In genomic region chr9:79812507-79813261, GRCh38 we compare ENCODE assay signal across 8 cellular contexts.
DNase-seq lines count a peak whose midpoint lies in the region; ATAC-seq and TF ChIP-seq lines count a peak whose summit lies in the region.

No MANE protein-coding gene starts in this region.

- no peak overlapping the region for H2BK12ac ChIP-seq in neuronal stem cell (ENCODE audit: low read length)

- no peak overlapping the region for H2BK15ac ChIP-seq in neuronal stem cell (ENCODE audit: low read length)

- TF ChIP-seq CTCF in PC-3 (conservative IDR thresholded peaks at IDR 0.05; ENCODE audit: low read depth, low read length) (no peak), brain microvascular endothelial cell (IDR thresholded peaks at IDR 0.05; ENCODE audit: low read depth, low read length, missing control alignments) (no peak)

- no peak overlapping the region for H3K18ac ChIP-seq in neuronal stem cell (ENCODE audit: low read length)

- WGBS in neuronal stem cell (ENCODE audit: extremely low coverage in 2 of 2, insufficient read length in 2 of 2, insufficient replicate concordance in 1 of 2), 2 donors, result no CpG with 5 or more reads among the region's 8 CpGs

- no peaks in the 10 kb centered on the region for H4K20me1 ChIP-seq in PC-3 (ENCODE audit: low read length)

- H3K36me3 Mint-ChIP-seq in activated T-cell treated with anti-CD3 and anti-CD28 coated beads, Interleukin-2, amount 50 U/mL, for 24 hours (ENCODE audit: low read depth), result no peaks in the 10 kb centered on the region

- no peaks in the 10 kb centered on the region for H3K9me2 ChIP-seq in PC-3 (replicated peaks; ENCODE audit: low read length)

- H3K4me1 ChIP-seq in PC-3 (ENCODE audit: insufficient read depth, low read length) (peaks cover 24% of the 10 kb centered on the region), neuronal stem cell (ENCODE audit: control insufficient read depth in 2 of 2, insufficient read depth in 1 of 2, low read depth in 1 of 2, low read length in 2 of 2) (peaks cover 0 to 6% of the 10 kb centered on the region in 2 donors)

- no peak overlapping the region for H3K14ac ChIP-seq in neuronal stem cell (ENCODE audit: low read length)

- H4K8ac ChIP-seq in neuronal stem cell (ENCODE audit: low read depth, low read length), result no peak overlapping the region

- peaks cover 32% of the 10 kb centered on the region for H3K4me1 Mint-ChIP-seq in activated T-cell treated with anti-CD3 and anti-CD28 coated beads, Interleukin-2, amount 50 U/mL, for 24 hours (ENCODE audit: low read depth)

- H3K27me3 ChIP-seq in PC-3 (ENCODE audit: low read length) (no peaks in the 10 kb centered on the region), neuronal stem cell (ENCODE audit: control insufficient read depth in 3 of 3, insufficient read depth in 3 of 3, low read depth in 1 of 3, low read length in 3 of 3) (no peaks in the 10 kb centered on the region), brain microvascular endothelial cell (replicated peaks) (no peaks in the 10 kb centered on the region)

- in situ Hi-C loops in brain microvascular endothelial cell (cut with HindIII; ENCODE audit: low pct_ligation_motif_present, low sequenced_read_pairs), result no loop called here

- H3K79me1 ChIP-seq in neuronal stem cell (ENCODE audit: low read depth, low read length), result no peaks in the 10 kb centered on the region

- H3F3A ChIP-seq in PC-3 (ENCODE audit: low read length, unreplicated experiment), result no peaks in the 10 kb centered on the region

- H2BK5ac ChIP-seq in neuronal stem cell (ENCODE audit: low read length), result no peak overlapping the region

- no peaks in the 10 kb centered on the region for H3K9me3 Mint-ChIP-seq in activated T-cell treated with anti-CD3 and anti-CD28 coated beads, Interleukin-2, amount 50 U/mL, for 24 hours

- intact Hi-C loops in PC-3 (cut with micrococcal nuclease), result loop anchor here (5.0 kb wide), 2 partner anchors 145 to 240 kb away; partner anchors contain the start of gene TLE4

- H3K4me3 Mint-ChIP-seq in activated T-cell treated with anti-CD3 and anti-CD28 coated beads, Interleukin-2, amount 50 U/mL, for 24 hours, result peak overlapping the region; percentile 60

- ATAC-seq in HG02763 (IDR thresholded peaks at IDR 0.05; ENCODE audit: unreplicated experiment) (peak; percentile 75), PC-3 (no peak)

- H3K9me3 ChIP-seq in PC-3 (ENCODE audit: low read length) (no peaks in the 10 kb centered on the region), neuronal stem cell (replicated peaks in 1 of 2; ENCODE audit: control insufficient read depth in 2 of 2, insufficient read depth in 1 of 2, low read depth in 1 of 2, low read length in 2 of 2) (no peaks in the 10 kb centered on the region)

- no peak overlapping the region for H4K91ac ChIP-seq in neuronal stem cell (ENCODE audit: low read depth, low read length, poor library complexity)

- no peak overlapping the region for H2AK5ac ChIP-seq in neuronal stem cell (ENCODE audit: low read depth, low read length)

- H3K9ac ChIP-seq in PC-3 (ENCODE audit: low read length), result no peak overlapping the region
- H3K9ac ChIP-seq in neuronal stem cell (ENCODE audit: low read depth, low read length, poor library complexity), result no peak overlapping the region

- CTCF ChIA-PET in PC-3 (lab: Charles Lee), result no interaction called here

- no peak overlapping the region for H3K4me3 ChIP-seq in PC-3 (ENCODE audit: low read length)
- H3K4me3 ChIP-seq in neuronal stem cell (ENCODE audit: low read length in 2 of 2), result no peak overlapping the region
- no peak overlapping the region for H3K4me3 ChIP-seq in brain microvascular endothelial cell (ENCODE audit: low read depth, low read length)

- no peak overlapping the region for H3K4ac ChIP-seq in neuronal stem cell (ENCODE audit: low read length)

- H3K79me2 ChIP-seq in PC-3 (ENCODE audit: low read length), result no peaks in the 10 kb centered on the region

- no peaks in the 10 kb centered on the region for H3K27me3 Mint-ChIP-seq in activated T-cell treated with anti-CD3 and anti-CD28 coated beads, Interleukin-2, amount 50 U/mL, for 24 hours

- peak overlapping the region; percentile 71 for H3K27ac Mint-ChIP-seq in activated T-cell treated with anti-CD3 and anti-CD28 coated beads, Interleukin-2, amount 50 U/mL, for 24 hours

- no peak overlapping the region for H2BK120ac ChIP-seq in neuronal stem cell (ENCODE audit: low read depth, low read length)

- no peaks in the 10 kb centered on the region for H3K36me3 ChIP-seq in PC-3 (ENCODE audit: low read depth, low read length)
- no peaks in the 10 kb centered on the region for H3K36me3 ChIP-seq in neuronal stem cell (replicated peaks in 1 of 2; ENCODE audit: control insufficient read depth in 2 of 2, insufficient read depth in 2 of 2, low read length in 2 of 2)
- no peaks in the 10 kb centered on the region for H3K36me3 ChIP-seq in brain microvascular endothelial cell (replicated peaks)

- H3K4me2 ChIP-seq in PC-3 (ENCODE audit: low read length), result peak overlapping the region; percentile 28; the same call in 1 of the 2 replicates
- H3K4me2 ChIP-seq in neuronal stem cell (ENCODE audit: insufficient read depth, low read length, poor library complexity, severe bottlenecking), result no peak overlapping the region

- BruUV-seq in PC-3 (replicated peaks; lab: Mats Ljungman, UMichigan), result no TSS peak

- no peak overlapping the region for H3K23ac ChIP-seq in neuronal stem cell (ENCODE audit: low read depth, low read length, poor library complexity)

- H2AFZ ChIP-seq in PC-3 (ENCODE audit: low read length), result no peak overlapping the region
- H2AFZ ChIP-seq in neuronal stem cell (ENCODE audit: low read length), result peak overlapping the region; percentile 48

- POLR2A ChIA-PET in PC-3 (lab: Charles Lee; ENCODE audit: unreplicated experiment), result no interaction called here

- no peak overlapping the region for H3K27ac ChIP-seq in PC-3 (ENCODE audit: low read length)
- H3K27ac ChIP-seq in neuronal stem cell (replicated peaks; ENCODE audit: low read length), result no peak overlapping the region
- H3K27ac ChIP-seq in brain microvascular endothelial cell, result no peak overlapping the region

- no peak for DNase-seq in activated T-cell treated with anti-CD3 and anti-CD28 coated beads, Interleukin-2, amount 50 U/mL, for 24 hours
- no peak for DNase-seq in activated T-cell treated with anti-CD3 and anti-CD28 coated beads for 4 hours
- no peak for DNase-seq in PC-3
- no peak for DNase-seq in neuronal stem cell (ENCODE audit: low spot score)
- no peak for DNase-seq in dermis blood vessel endothelial cell
- no peak for DNase-seq in midbrain (lab: John Stamatoyannopoulos, UW)
- DNase-seq in brain microvascular endothelial cell, result no peak
